Comparison of ENCODE assay signal across 1 cellular context in genomic region chr17:50148226-50149098, GRCh38.
TF ChIP-seq lines count a peak whose summit lies in the region.

No MANE protein-coding gene starts in this region.

TF ChIP-seq in GM23338, 12 proteins besides CTCF, POLR2A, EP300 and RAD21:
- TF ChIP-seq, protein P1, sequence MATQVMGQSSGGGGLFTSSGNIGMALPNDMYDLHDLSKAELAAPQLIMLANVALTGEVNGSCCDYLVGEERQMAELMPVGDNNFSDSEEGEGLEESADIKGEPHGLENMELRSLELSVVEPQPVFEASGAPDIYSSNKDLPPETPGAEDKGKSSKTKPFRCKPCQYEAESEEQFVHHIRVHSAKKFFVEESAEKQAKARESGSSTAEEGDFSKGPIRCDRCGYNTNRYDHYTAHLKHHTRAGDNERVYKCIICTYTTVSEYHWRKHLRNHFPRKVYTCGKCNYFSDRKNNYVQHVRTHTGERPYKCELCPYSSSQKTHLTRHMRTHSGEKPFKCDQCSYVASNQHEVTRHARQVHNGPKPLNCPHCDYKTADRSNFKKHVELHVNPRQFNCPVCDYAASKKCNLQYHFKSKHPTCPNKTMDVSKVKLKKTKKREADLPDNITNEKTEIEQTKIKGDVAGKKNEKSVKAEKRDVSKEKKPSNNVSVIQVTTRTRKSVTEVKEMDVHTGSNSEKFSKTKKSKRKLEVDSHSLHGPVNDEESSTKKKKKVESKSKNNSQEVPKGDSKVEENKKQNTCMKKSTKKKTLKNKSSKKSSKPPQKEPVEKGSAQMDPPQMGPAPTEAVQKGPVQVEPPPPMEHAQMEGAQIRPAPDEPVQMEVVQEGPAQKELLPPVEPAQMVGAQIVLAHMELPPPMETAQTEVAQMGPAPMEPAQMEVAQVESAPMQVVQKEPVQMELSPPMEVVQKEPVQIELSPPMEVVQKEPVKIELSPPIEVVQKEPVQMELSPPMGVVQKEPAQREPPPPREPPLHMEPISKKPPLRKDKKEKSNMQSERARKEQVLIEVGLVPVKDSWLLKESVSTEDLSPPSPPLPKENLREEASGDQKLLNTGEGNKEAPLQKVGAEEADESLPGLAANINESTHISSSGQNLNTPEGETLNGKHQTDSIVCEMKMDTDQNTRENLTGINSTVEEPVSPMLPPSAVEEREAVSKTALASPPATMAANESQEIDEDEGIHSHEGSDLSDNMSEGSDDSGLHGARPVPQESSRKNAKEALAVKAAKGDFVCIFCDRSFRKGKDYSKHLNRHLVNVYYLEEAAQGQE (IDR thresholded peaks at IDR 0.05; ENCODE audit: unreplicated experiment): no peak
- TF ChIP-seq EZH2phosphoT487 (IDR thresholded peaks at IDR 0.05; ENCODE audit: unreplicated experiment): no peak
- no peak for TF ChIP-seq STAT1 (IDR thresholded peaks at IDR 0.05; ENCODE audit: unreplicated experiment)
- TF ChIP-seq, protein P2, sequence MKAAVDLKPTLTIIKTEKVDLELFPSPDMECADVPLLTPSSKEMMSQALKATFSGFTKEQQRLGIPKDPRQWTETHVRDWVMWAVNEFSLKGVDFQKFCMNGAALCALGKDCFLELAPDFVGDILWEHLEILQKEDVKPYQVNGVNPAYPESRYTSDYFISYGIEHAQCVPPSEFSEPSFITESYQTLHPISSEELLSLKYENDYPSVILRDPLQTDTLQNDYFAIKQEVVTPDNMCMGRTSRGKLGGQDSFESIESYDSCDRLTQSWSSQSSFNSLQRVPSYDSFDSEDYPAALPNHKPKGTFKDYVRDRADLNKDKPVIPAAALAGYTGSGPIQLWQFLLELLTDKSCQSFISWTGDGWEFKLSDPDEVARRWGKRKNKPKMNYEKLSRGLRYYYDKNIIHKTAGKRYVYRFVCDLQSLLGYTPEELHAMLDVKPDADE (IDR thresholded peaks at IDR 0.05): no peak
- TF ChIP-seq ZNF331 (CRISPR knock-in tag; IDR thresholded peaks at IDR 0.05; ENCODE audit: low read depth): no peak
- no peak for TF ChIP-seq NANOG (IDR thresholded peaks at IDR 0.05; ENCODE audit: borderline replicate concordance)
- TF ChIP-seq ZNF114 (CRISPR knock-in tag; IDR thresholded peaks at IDR 0.05): no peak
- TF ChIP-seq ZNF462 (CRISPR knock-in tag; IDR thresholded peaks at IDR 0.05): no peak
- no peak for TF ChIP-seq CREB1 (CRISPR knock-in tag; IDR thresholded peaks at IDR 0.05; ENCODE audit: low read depth)
- no peak for TF ChIP-seq POLR2AphosphoS5 (IDR thresholded peaks at IDR 0.05; ENCODE audit: low read depth)
- no peak for TF ChIP-seq JUNB (IDR thresholded peaks at IDR 0.05; ENCODE audit: unreplicated experiment)
- no peak for TF ChIP-seq EZH2 (IDR thresholded peaks at IDR 0.05; ENCODE audit: low read depth, unreplicated experiment)
